11 cellular contexts compared by ENCODE assay signal in genomic region chr2:63059434-63060078, GRCh38. TPM values are rescaled to one million over a fixed set of nuclear protein-coding genes. Genes with fewer than 3 reads are reported as not detected.
DNase-seq lines count a peak whose midpoint lies in the region; TF ChIP-seq lines count a peak whose summit lies in the region.
"Had no signal": no experiment of that assay in that cellular context is flagged by ENCODE, and none has a peak within 500 bp of the region (broad histone marks: within the 10 kb centered on the region; RNA-seq: fewer than 3 reads in every experiment).

No MANE protein-coding gene starts in this region.

- H3K4me1 ChIP-seq in iPS-18a (ENCODE audit: control insufficient read depth, low read depth, low read length) (peaks cover 38% of the 10 kb centered on the region), skeletal muscle tissue (ENCODE audit: control insufficient read depth in 3 of 3, insufficient read depth in 3 of 3, low read length in 3 of 3) (peaks cover 28 to 41% (median 36%) of the 10 kb centered on the region in 3 donors)

- DNase-seq in activated CD4-positive, alpha-beta T cell treated with anti-CD3 and anti-CD28 coated beads for 48 hours = peak; percentile 6
- no peak for DNase-seq in activated CD4-positive, alpha-beta T cell treated with anti-CD3 and anti-CD28 coated beads for 4 hours
- DNase-seq in SK-N-DZ (ENCODE audit: low spot score) (peak; percentile 13), amygdala (lab: John Stamatoyannopoulos, UW) (no peak), HEK293T (ENCODE audit: extremely low spot score) (no peak)
- no peak for DNase-seq in effector CD8-positive, alpha-beta T cell (lab: John Stamatoyannopoulos, UW)
- DNase-seq: NCI-H1048 had no signal

- H3K9ac ChIP-seq in iPS-18a (ENCODE audit: low read length) = no peak overlapping the region
- H3K9ac ChIP-seq in skeletal muscle tissue (ENCODE audit: low read depth in 1 of 3, low read length in 3 of 3) = no peak overlapping the region

- CTCF ChIA-PET in HEK293T (lab: Yijun Ruan, JAX) = no interaction called here

- H3K4me3 ChIP-seq in iPS-18a (ENCODE audit: low read length) (peak overlapping the region; percentile 57), skeletal muscle tissue (ENCODE audit: low read length in 3 of 3) (peak overlapping the region in 2 of 3 donors; percentile 30 to 41)
- H3K4me3 ChIP-seq: ovary, SK-N-MC had no signal

- H3K27me3 ChIP-seq in iPS-18a (ENCODE audit: control insufficient read depth, insufficient read depth, low read length) (peaks cover 96% of the 10 kb centered on the region), skeletal muscle tissue (ENCODE audit: control insufficient read depth in 3 of 3, insufficient read depth in 3 of 3, low read length in 3 of 3) (peaks cover 76 to 82% (median 80%) of the 10 kb centered on the region in 3 donors)

- H3K9me3 ChIP-seq in iPS-18a (ENCODE audit: control insufficient read depth, low read depth, low read length) (no peaks in the 10 kb centered on the region), skeletal muscle tissue (ENCODE audit: control insufficient read depth in 3 of 3, low read length in 3 of 3) (no peaks in the 10 kb centered on the region)
- H3K9me3 ChIP-seq: ovary had no signal

- POLR2A ChIA-PET in HEK293T (lab: Yijun Ruan, JAX) = no interaction called here

- no peaks in the 10 kb centered on the region for H3K36me3 ChIP-seq in iPS-18a (ENCODE audit: control insufficient read depth, low read depth, low read length)
- H3K36me3 ChIP-seq in skeletal muscle tissue (ENCODE audit: control insufficient read depth in 3 of 3, insufficient read depth in 3 of 3, low read length in 3 of 3) = no peaks in the 10 kb centered on the region
- H3K36me3 ChIP-seq: ovary had no signal

- H3K27ac ChIP-seq in iPS-18a (ENCODE audit: low read length) = no peak overlapping the region
- no peak overlapping the region for H3K27ac ChIP-seq in skeletal muscle tissue (ENCODE audit: low read depth, low read length)
- H3K27ac ChIP-seq: ovary had no signal

TF ChIP-seq in HEK293T, 16 proteins besides CTCF, POLR2A, EP300 and RAD21:
- no peak for TF ChIP-seq PKNOX1 (IDR thresholded peaks at IDR 0.05)
- TF ChIP-seq CTBP1 (IDR thresholded peaks at IDR 0.05; ENCODE audit: borderline replicate concordance) = no peak
- no peak for TF ChIP-seq TARDBP (IDR thresholded peaks at IDR 0.05)
- TF ChIP-seq ELF4 (IDR thresholded peaks at IDR 0.05) = no peak
- TF ChIP-seq SUZ12 (IDR thresholded peaks at IDR 0.05) = no peak
- no peak for TF ChIP-seq SP1 (IDR thresholded peaks at IDR 0.05)
- no peak for TF ChIP-seq HDGF (IDR thresholded peaks at IDR 0.05; ENCODE audit: borderline replicate concordance)
- no peak for TF ChIP-seq FOXM1 (IDR thresholded peaks at IDR 0.05; ENCODE audit: borderline replicate concordance)
- no peak for TF ChIP-seq ZNF384 (IDR thresholded peaks at IDR 0.05)
- no peak for TF ChIP-seq FOXK2 (IDR thresholded peaks at IDR 0.05)
- TF ChIP-seq FOXA1 (IDR thresholded peaks at IDR 0.05) = no peak
- no peak for TF ChIP-seq LEF1 (IDR thresholded peaks at IDR 0.05; ENCODE audit: borderline replicate concordance)
- no peak for TF ChIP-seq NFRKB (IDR thresholded peaks at IDR 0.05)
- no peak for TF ChIP-seq BHLHE40 (IDR thresholded peaks at IDR 0.05; ENCODE audit: borderline replicate concordance)
- TF ChIP-seq L3MBTL2 (conservative IDR thresholded peaks at IDR 0.05) = no peak
- no peak for TF ChIP-seq ARNT (IDR thresholded peaks at IDR 0.05)

RNA-seq across cellular contexts. Expression of gene OTX1, which starts 8.9 kb away (rescaled TPM):
- polyA plus RNA-seq in SK-N-DZ (2014; cell fraction: cytosol; rRNA removed) = 0.07 TPM in 1 of 2 replicates, not detected in the other
- polyA plus RNA-seq in SK-N-DZ (2014; cell fraction: nucleus; rRNA removed) = 0.82 and 1.5 TPM in 2 replicates
- not detected for total RNA-seq in skeletal muscle tissue

Comparison
In these comparisons a context has a peak if more than half of its experiments do, and no peak if none do; other contexts are left out.
1. DNase-seq: peak in activated CD4-positive, alpha-beta T cell treated with anti-CD3 and anti-CD28 coated beads for 48 hours (single experiment) and SK-N-DZ (single experiment); none in activated CD4-positive, alpha-beta T cell treated with anti-CD3 and anti-CD28 coated beads for 4 hours (0 of 2), amygdala (0 of 56), HEK293T (single experiment) and effector CD8-positive, alpha-beta T cell (single experiment).